ENCODE assay signal across 12 cellular contexts in genomic region chr1:68112835-68113243, GRCh38.
DNase-seq lines count a peak whose midpoint lies in the region; ATAC-seq lines count a peak whose summit lies in the region.
"Had no signal": no experiment of that assay in that cellular context is flagged by ENCODE, and none has a peak within 500 bp of the region (broad histone marks: within the 10 kb centered on the region; RNA-seq: fewer than 3 reads in every experiment).

No MANE protein-coding gene starts in this region.

- H3K27ac ChIP-seq in substantia nigra (ENCODE audit: low read depth, low read length, poor library complexity, severe bottlenecking) = no peak overlapping the region
- H3K27ac ChIP-seq: PC-9 had no signal

- no peak for ATAC-seq in GM18858 (IDR thresholded peaks at IDR 0.05; ENCODE audit: unreplicated experiment)
- ATAC-seq: GM12878 had no signal

- DNase-seq in HPDE6-E6E7 (ENCODE audit: extremely low spot score) = peak; percentile 47
- DNase-seq in amniotic stem cell (lab: John Stamatoyannopoulos, UW) = peak; percentile 40
- DNase-seq in globus pallidus (ENCODE audit: low spot score) = peak; percentile 75
- DNase-seq in substantia nigra (lab: John Stamatoyannopoulos, UW) = peak in 29 of 49 donors; percentile 12 to 80 (median 44)
- no peak for DNase-seq in HuH-7 (ENCODE audit: low spot score)
- DNase-seq in NCI-H1092 treated with DMSO at 0.1 percent for 48 hours (lab: John Stamatoyannopoulos, UW) = no peak
- no peak for DNase-seq in cortex of kidney (lab: John Stamatoyannopoulos, UW)
- DNase-seq: activated CD4-positive, alpha-beta T cell treated with anti-CD3 and anti-CD28 coated beads, Interleukin-2, amount 50 U/mL, for 4 hours; central memory CD4-positive, alpha-beta T cell had no signal

Comparison
In these comparisons a context has a peak if more than half of its experiments do, and no peak if none do; other contexts are left out.
1. DNase-seq: peak in HPDE6-E6E7 (single experiment), amniotic stem cell (single experiment), globus pallidus (single experiment) and substantia nigra (29 of 49); none in HuH-7 (single experiment), NCI-H1092 treated with DMSO at 0.1 percent for 48 hours (single experiment) and cortex of kidney (single experiment).